8 cellular contexts compared by ENCODE assay signal in the genomic region with DNA sequence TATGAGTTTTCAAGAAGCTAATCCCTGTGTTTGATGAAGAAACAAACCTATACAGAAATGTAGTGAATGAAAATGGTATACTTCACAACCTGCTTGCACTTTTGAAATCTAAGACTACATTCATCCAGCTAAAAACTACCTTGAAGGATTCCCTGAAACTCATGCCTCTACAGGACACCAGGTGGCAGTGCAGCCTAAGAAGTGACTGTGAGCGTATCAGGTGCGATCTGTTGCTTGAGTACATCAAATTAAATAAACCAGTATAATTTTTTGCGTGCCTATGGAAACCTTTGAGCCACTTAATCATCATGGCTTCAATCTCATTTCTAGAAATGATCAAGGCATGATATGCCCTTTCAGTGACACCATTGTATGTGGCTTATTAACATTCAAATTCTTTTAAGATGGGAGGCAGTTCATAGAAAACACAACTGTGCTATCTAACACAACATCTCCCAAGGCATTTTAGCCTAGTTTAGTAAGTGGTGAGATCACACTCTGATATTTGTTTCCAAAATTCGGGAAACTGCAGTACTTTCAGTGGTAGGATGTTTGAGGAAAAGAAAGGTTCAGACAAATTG. TPM values are rescaled to one million over a fixed set of nuclear protein-coding genes. Genes with fewer than 3 reads are reported as not detected.
DNase-seq lines count a peak whose midpoint lies in the region; ATAC-seq, FAIRE-seq and TF ChIP-seq lines count a peak whose summit lies in the region.

No MANE protein-coding gene starts in this region.

- TF ChIP-seq CTCF in GM12874 (IDR thresholded peaks at IDR 0.05; ENCODE audit: insufficient read depth, low read depth, low read length) (peak; percentile 64), H1 (IDR thresholded peaks at IDR 0.05; ENCODE audit: control extremely low read depth in 1 of 3, insufficient read depth in 1 of 3, low read depth in 1 of 3, low read length in 3 of 3) (peak; percentile 45 to 89 (median 76)), thyroid gland (IDR thresholded peaks at IDR 0.05) (peak; percentile 49 to 82 (median 70))

- peak; percentile 95 for FAIRE-seq in H1 (lab: Jason Lieb, UNC)

- H4K8ac ChIP-seq in H1 (ENCODE audit: extremely low read depth, insufficient read depth, low read length): no peak overlapping the region
- no peak overlapping the region for H4K8ac ChIP-seq in mesenchymal stem cell (ENCODE audit: low read length)

- H3K9me3 ChIP-seq in H1 (ENCODE audit: insufficient read depth in 2 of 2, low read depth in 1 of 2, low read length in 1 of 2) (peaks cover 0 to 2% of the 10 kb centered on the region in 2 experiments; a peak in 1 of 4 replicates), mesenchymal stem cell (ENCODE audit: control insufficient read depth, low read length) (no peaks in the 10 kb centered on the region), thyroid gland (no peaks in the 10 kb centered on the region)

- no peak overlapping the region for H2BK5ac ChIP-seq in H1 (ENCODE audit: low read depth, low read length)
- H2BK5ac ChIP-seq in mesenchymal stem cell (ENCODE audit: low read depth, low read length, poor library complexity, severe bottlenecking): no peak overlapping the region

- no peak overlapping the region for H4K5ac ChIP-seq in H1 (ENCODE audit: insufficient read length, low read depth, low read length)

- peak; percentile 90 for ATAC-seq in HG02759 (IDR thresholded peaks at IDR 0.05; ENCODE audit: unreplicated experiment)

- no peak for TF ChIP-seq EP300 in H1 (IDR thresholded peaks at IDR 0.05; ENCODE audit: borderline replicate concordance in 1 of 2, low read depth in 2 of 2, low read length in 2 of 2)

- H2BK15ac ChIP-seq in H1 (ENCODE audit: low read length) (no peak overlapping the region), mesenchymal stem cell (ENCODE audit: low read depth, poor library complexity, severe bottlenecking) (no peak overlapping the region)

- no peak for TF ChIP-seq POLR2A in H1 (IDR thresholded peaks at IDR 0.05; ENCODE audit: control extremely low read depth in 1 of 2, low read depth in 2 of 2, low read length in 2 of 2)
- TF ChIP-seq POLR2A in thyroid gland (IDR thresholded peaks at IDR 0.05): no peak

- TF ChIP-seq RAD21 in H1 (IDR thresholded peaks at IDR 0.05 in 1 of 2, conservative IDR thresholded peaks at IDR 0.05 in 1 of 2; ENCODE audit: low read depth in 2 of 2, low read length in 2 of 2): peak; percentile 98

- DNase-seq in ACHN (peak; percentile 81), NCI-H1105 (lab: John Stamatoyannopoulos, UW) (peak; percentile 60), SK-N-DZ (ENCODE audit: low spot score) (peak; percentile 55), H1 (ENCODE audit: low read depth in 1 of 2, low spot score in 2 of 2) (peak in 1 of 2 experiments; percentile 67), mesenchymal stem cell (peak; percentile 74), thyroid gland (peak; percentile 52 to 65)

- H2BK120ac ChIP-seq in H1 (replicated peaks; ENCODE audit: low read depth, low read length) (no peak overlapping the region), mesenchymal stem cell (ENCODE audit: low read depth, low read length) (no peak overlapping the region)

- H3K4me3 ChIP-seq in H1 (ENCODE audit: extremely low read depth in 1 of 4, insufficient read depth in 2 of 4, low read depth in 3 of 4, low read length in 4 of 4) (no peak overlapping the region), mesenchymal stem cell (ENCODE audit: insufficient read depth in 1 of 2, low read depth in 1 of 2, low read length in 2 of 2) (no peak overlapping the region), thyroid gland (replicated peaks in 1 of 3) (no peak overlapping the region)

- no peak overlapping the region for H2BK20ac ChIP-seq in H1 (ENCODE audit: low read length)

- no peaks in the 10 kb centered on the region; the same call in 1 of the 2 replicates for H3K23me2 ChIP-seq in H1 (ENCODE audit: low read depth, low read length)

- H3K18ac ChIP-seq in H1 (ENCODE audit: extremely low read depth, low read length) (no peak overlapping the region), mesenchymal stem cell (ENCODE audit: low read depth in 1 of 2, low read length in 2 of 2) (no peak overlapping the region)

- POLR2A ChIA-PET in H1 (lab: Charles Lee; ENCODE audit: partially characterized antibody): no interaction called here

- intact Hi-C loops in thyroid gland (cut with DNase I): loop anchor here (10.0 kb wide), 1 partner anchor 460 kb away; no protein-coding TSS in a partner anchor

- H3K79me1 ChIP-seq in H1 (ENCODE audit: low read depth, low read length) (no peaks in the 10 kb centered on the region), mesenchymal stem cell (replicated peaks; ENCODE audit: low read length, poor library complexity, severe bottlenecking) (no peaks in the 10 kb centered on the region)

- CTCF ChIA-PET in H1 (lab: Charles Lee; ENCODE audit: partially characterized antibody): interaction anchor here (0.6 to 3.7 kb wide), 31 partner anchors 10 to 616 kb away, joined by 3 to 108 read pairs (median 4); no protein-coding TSS in a partner anchor

- in situ Hi-C loops in ACHN (cut with HindIII; ENCODE audit: low pct_ligation_motif_present, low pct_unique_long_range_greater_than_20kb, low sequenced_read_pairs): no loop called here

- H3K4me1 ChIP-seq in H1 (replicated peaks in 1 of 4; ENCODE audit: control insufficient read depth in 3 of 4, insufficient read depth in 4 of 4, low read length in 3 of 4) (no peaks in the 10 kb centered on the region), mesenchymal stem cell (ENCODE audit: control insufficient read depth, insufficient read depth, low read depth, low read length) (peaks cover under 1% of the 10 kb centered on the region), thyroid gland (no peaks in the 10 kb centered on the region)

- peaks cover 0 to 6% (median 1%) of the 10 kb centered on the region in 4 experiments; a peak in 4 of 7 replicates for H3K27me3 ChIP-seq in H1 (replicated peaks in 1 of 4; ENCODE audit: control insufficient read depth in 3 of 4, extremely low read depth in 1 of 4, insufficient read depth in 3 of 4, low read length in 3 of 4)
- no peaks in the 10 kb centered on the region for H3K27me3 ChIP-seq in mesenchymal stem cell (ENCODE audit: control insufficient read depth in 1 of 2, insufficient read depth in 1 of 2, low read length in 2 of 2)
- no peaks in the 10 kb centered on the region for H3K27me3 ChIP-seq in thyroid gland

- H3K23ac ChIP-seq in H1 (ENCODE audit: insufficient read length): no peak overlapping the region
- no peak overlapping the region for H3K23ac ChIP-seq in mesenchymal stem cell (ENCODE audit: low read length in 2 of 2)

- no peak overlapping the region for H3K14ac ChIP-seq in H1 (ENCODE audit: insufficient read length)
- no peak overlapping the region for H3K14ac ChIP-seq in mesenchymal stem cell (ENCODE audit: low read length in 2 of 2)

- H2BK12ac ChIP-seq in H1 (ENCODE audit: low read depth, low read length) (no peak overlapping the region), mesenchymal stem cell (ENCODE audit: low read length in 2 of 2) (no peak overlapping the region)

- no peak overlapping the region for H4K91ac ChIP-seq in H1 (replicated peaks; ENCODE audit: insufficient read length, low read length)
- H4K91ac ChIP-seq in mesenchymal stem cell (ENCODE audit: low read length): no peak overlapping the region

- no peaks in the 10 kb centered on the region for H3K36me3 ChIP-seq in H1 (ENCODE audit: control insufficient read depth in 2 of 4, insufficient read depth in 4 of 4, low read length in 3 of 4)
- H3K36me3 ChIP-seq in mesenchymal stem cell (ENCODE audit: control insufficient read depth in 1 of 2, insufficient read depth in 2 of 2, low read depth in 1 of 2, low read length in 2 of 2): no peaks in the 10 kb centered on the region
- H3K36me3 ChIP-seq in thyroid gland: no peaks in the 10 kb centered on the region

- H3K4me2 ChIP-seq in H1 (ENCODE audit: insufficient read depth in 1 of 2, low read depth in 2 of 2, low read length in 2 of 2): no peak overlapping the region
- no peak overlapping the region for H3K4me2 ChIP-seq in mesenchymal stem cell (ENCODE audit: low read length, poor library complexity, severe bottlenecking)

- H3K4ac ChIP-seq in H1 (replicated peaks; ENCODE audit: insufficient read length, low read depth, low read length): no peak overlapping the region
- no peak overlapping the region for H3K4ac ChIP-seq in mesenchymal stem cell (ENCODE audit: low read depth in 1 of 2, low read length in 2 of 2)

- 7% methylated on average over 4 of the region's 4 CpGs; no CpG with 5 or more reads in 1 of the 2 experiments for WGBS in H1 (ENCODE audit: extremely low coverage in 1 of 2, insufficient coverage in 1 of 2, insufficient read length in 1 of 2, insufficient replicate concordance in 2 of 2, low coverage in 1 of 2, low lambda C conversion rate in 2 of 2, missing lambda C conversion rate in 1 of 2), 2 experiments
- WGBS in mesenchymal stem cell: 0% methylated on average over 1 of the region's 4 CpGs
- 1 to 2% methylated on average over 4 of the region's 4 CpGs for WGBS in thyroid gland, 2 donors

- no peak overlapping the region for H2AK5ac ChIP-seq in H1 (ENCODE audit: low read depth, low read length)
- H2AK5ac ChIP-seq in mesenchymal stem cell (ENCODE audit: low read length, severe bottlenecking): no peak overlapping the region

- H3K27ac ChIP-seq in H1 (ENCODE audit: low read depth, low read length): no peak overlapping the region
- H3K27ac ChIP-seq in mesenchymal stem cell (ENCODE audit: low read length, poor library complexity, severe bottlenecking): no peak overlapping the region
- H3K27ac ChIP-seq in thyroid gland: no peak overlapping the region

- H2AFZ ChIP-seq in H1 (ENCODE audit: low read length): no peak overlapping the region
- no peak overlapping the region for H2AFZ ChIP-seq in mesenchymal stem cell (ENCODE audit: low read depth, low read length)

- H3K9ac ChIP-seq in H1 (replicated peaks in 1 of 4; ENCODE audit: extremely low read depth in 1 of 4, low read depth in 3 of 4, low read length in 3 of 4) (no peak overlapping the region), mesenchymal stem cell (ENCODE audit: low read length) (no peak overlapping the region)

- no peaks in the 10 kb centered on the region for H4K20me1 ChIP-seq in H1 (replicated peaks in 1 of 2; ENCODE audit: control insufficient read depth in 1 of 2, insufficient read depth in 2 of 2, low read length in 2 of 2)

- H3K79me2 ChIP-seq in H1 (ENCODE audit: control insufficient read depth in 1 of 2, insufficient read depth in 2 of 2, low read length in 2 of 2): no peaks in the 10 kb centered on the region

- no peak overlapping the region for H3K56ac ChIP-seq in H1 (replicated peaks; ENCODE audit: insufficient read length, low read depth, low read length)

RNA-seq across cellular contexts. Expression of a gene that starts 57.4 kb away (rescaled TPM):
- 4.3 and 6.8 TPM in 2 replicates for polyA plus RNA-seq in SK-N-DZ (2014; cell fraction: cytosol; rRNA removed)
- polyA plus RNA-seq in SK-N-DZ (2014; cell fraction: nucleus; rRNA removed): 2.3 and 4.2 TPM in 2 replicates
- 2.5 and 3.8 TPM in 2 replicates for total RNA-seq in H1 (2021; fragmentation: NEBNext Ultra II Directional; extraction: Animal tissue kit (Norgen Biotek cat#: 25700))
- 0.50 and 1.5 TPM in 2 replicates for polyA plus RNA-seq in H1 (2011; rRNA removed)
- polyA plus RNA-seq in H1 (2011; cell fraction: cytosol; rRNA removed): 1.1 TPM
- 0.29 TPM for polyA plus RNA-seq in H1 (2011; cell fraction: nucleus; rRNA removed)
- polyA plus RNA-seq in H1 (2012, experiment 1 of 2): 1.5 to 2.4 TPM (median 1.8 TPM) in 4 replicates
- polyA plus RNA-seq in H1 (2012, experiment 2 of 2): 1.2 TPM
- 1.8 TPM for polyA plus RNA-seq in H1 (2013, experiment 1 of 2)
- polyA plus RNA-seq in H1 (2013, experiment 2 of 2): 2.0 TPM
- polyA minus RNA-seq in H1 (2011; rRNA and poly(A)+ RNA removed): 0.59 and 1.6 TPM in 2 replicates
- polyA minus RNA-seq in H1 (2011; cell fraction: cytosol; rRNA and poly(A)+ RNA removed): 1.8 TPM
- 1.8 TPM for polyA minus RNA-seq in H1 (2011; cell fraction: nucleus; rRNA and poly(A)+ RNA removed)
- polyA plus RNA-seq in mesenchymal stem cell (2013, experiment 1 of 2): not detected
- polyA plus RNA-seq in mesenchymal stem cell (2013, experiment 2 of 2): not detected
- total RNA-seq in thyroid gland: not detected
